Comparison of ENCODE assay signal across 8 cellular contexts in genomic region chr2:213020913-213021312, GRCh38.
DNase-seq lines count a peak whose midpoint lies in the region; ATAC-seq, FAIRE-seq and TF ChIP-seq lines count a peak whose summit lies in the region.
"Not testable (repeated sequence)": the region's sequence is repeated elsewhere in the genome, so short reads cannot be mapped to it uniquely, and the experiment has no call there.

No MANE protein-coding gene starts in this region.

- peak overlapping the region; percentile 65 to 93 (median 82) for H3K27ac Mint-ChIP-seq in CD4-positive, CD25-positive, alpha-beta regulatory T cell
- peak overlapping the region; percentile 84 for H3K27ac Mint-ChIP-seq in activated T-cell treated with anti-CD3 and anti-CD28 coated beads, Interleukin-2, amount 50 U/mL, for 72 hours
- peak overlapping the region; percentile 95 for H3K27ac Mint-ChIP-seq in stimulated activated effector memory CD8-positive, alpha-beta T cell treated with anti-CD3 and anti-CD28 coated beads, Interleukin-12 subunit alpha, Interleukin-12 subunit beta, amount 100 ng/mL, for 72 hours

- H3K4me2 ChIP-seq in GM12878 (ENCODE audit: control insufficient read depth, insufficient read depth), result peak overlapping the region; percentile 57

- not testable (repeated sequence) for H4K20me1 ChIP-seq in GM12878 (ENCODE audit: control insufficient read depth, insufficient read depth)

- H3K79me2 ChIP-seq in GM12878 (ENCODE audit: control insufficient read depth, insufficient read depth, low read length), result peaks cover 73% of the 10 kb centered on the region

- BruUV-seq in GM12878 (replicated peaks; lab: Mats Ljungman, UMichigan), result not testable (repeated sequence)

- H3K9ac ChIP-seq in GM12878 (ENCODE audit: control insufficient read depth, insufficient read depth, low read length), result peak overlapping the region; percentile 78

- H3K9me3 ChIP-seq in CD4-positive, CD25-positive, alpha-beta regulatory T cell (ENCODE audit: control insufficient read depth in 2 of 2, low read length in 2 of 2); GM12878 (replicated peaks; ENCODE audit: control insufficient read depth, insufficient read depth, low read length): not testable (repeated sequence)

- peaks cover 21% of the 10 kb centered on the region for H3K36me3 ChIP-seq in CD4-positive, CD25-positive, alpha-beta regulatory T cell (ENCODE audit: control insufficient read depth, insufficient read depth, low read length)
- not testable (repeated sequence) for H3K36me3 ChIP-seq in GM12878 (ENCODE audit: control insufficient read depth in 2 of 2, insufficient read depth in 2 of 2, low read length in 1 of 2)

- FAIRE-seq in GM12891 (lab: Jason Lieb, UNC); GM12878 (lab: Jason Lieb, UNC): not testable (repeated sequence)
- peak; percentile 89 for FAIRE-seq in islet of Langerhans (lab: Jason Lieb, UNC)

- not testable (repeated sequence) for H2AFZ ChIP-seq in GM12878 (ENCODE audit: control insufficient read depth, low read depth, low read length)

- H3K4me1 ChIP-seq in CD4-positive, CD25-positive, alpha-beta regulatory T cell (ENCODE audit: control insufficient read depth, insufficient read depth, low read length, poor library complexity, severe bottlenecking), result peaks cover 65% of the 10 kb centered on the region
- peaks cover 21% of the 10 kb centered on the region for H3K4me1 ChIP-seq in GM12878 (ENCODE audit: control insufficient read depth, insufficient read depth, low read length)

- CTCF ChIA-PET in GM12878 (lab: Yijun Ruan, JAX), result interaction anchor here (1.0 to 7.2 kb wide), 4 partner anchors 17 to 133 kb away, joined by 3 to 88 read pairs (median 21); partner anchors contain the start of gene IKZF2

- 0 out of 2 replicates have a peak, but pooled peaks have one; percentile 38 for TF ChIP-seq POLR2A in GM12891 (IDR thresholded peaks at IDR 0.05; ENCODE audit: low read depth, low read length)
- not testable (repeated sequence) for TF ChIP-seq POLR2A in GM12878 (IDR thresholded peaks at IDR 0.05; ENCODE audit: low read depth, low read length)

- TF ChIP-seq EP300 in GM12878 (IDR thresholded peaks at IDR 0.05; ENCODE audit: borderline replicate concordance in 1 of 2, control insufficient read depth in 1 of 2, low read depth in 2 of 2, low read length in 2 of 2), result not testable (repeated sequence)

- intact Hi-C loops in GM12878 (cut with micrococcal nuclease; ENCODE audit: unreplicated experiment), result loop anchor here (5.0 kb wide), 1 partner anchor 289 kb away; no protein-coding TSS in a partner anchor

- in situ Hi-C loops in GM12878 (cut with MboI), result loop anchor here (5.0 to 25.0 kb wide), 3 partner anchors 131 to 1716 kb away; partner anchors contain the start of gene IKZF2

- RAD21 ChIA-PET in GM12878 (lab: Charles Lee; ENCODE audit: unreplicated experiment), result interaction anchor here (0.7 to 15.4 kb wide), 11 partner anchors 17 to 222 kb away, joined by 3 to 386 read pairs (median 6); partner anchors contain the start of gene IKZF2

- not testable (repeated sequence) for TF ChIP-seq CTCF in GM12865 (IDR thresholded peaks at IDR 0.05; ENCODE audit: insufficient read depth, low read depth, low read length, missing control alignments); GM12878 (IDR thresholded peaks at IDR 0.05 in 2 of 3, conservative IDR thresholded peaks at IDR 0.05 in 1 of 3; ENCODE audit: control insufficient read depth in 2 of 3, extremely low read depth in 1 of 3, insufficient read depth in 1 of 3, low read depth in 3 of 3, low read length in 3 of 3)

- H3K4me1 Mint-ChIP-seq in CD4-positive, CD25-positive, alpha-beta regulatory T cell, result peaks cover 47 to 70% (median 58%) of the 10 kb centered on the region in 4 donors
- H3K4me1 Mint-ChIP-seq in activated T-cell treated with anti-CD3 and anti-CD28 coated beads, Interleukin-2, amount 50 U/mL, for 72 hours (ENCODE audit: low read depth), result peaks cover 41% of the 10 kb centered on the region
- peaks cover 33% of the 10 kb centered on the region for H3K4me1 Mint-ChIP-seq in stimulated activated effector memory CD8-positive, alpha-beta T cell treated with anti-CD3 and anti-CD28 coated beads, Interleukin-12 subunit alpha, Interleukin-12 subunit beta, amount 100 ng/mL, for 72 hours

- H3K27me3 ChIP-seq in CD4-positive, CD25-positive, alpha-beta regulatory T cell (ENCODE audit: control insufficient read depth, insufficient read depth, low read length); GM12878 (replicated peaks in 1 of 2; ENCODE audit: control insufficient read depth in 2 of 2, insufficient read depth in 2 of 2, low read length in 1 of 2): not testable (repeated sequence)

- TF ChIP-seq RAD21 in GM12878 (IDR thresholded peaks at IDR 0.05; ENCODE audit: insufficient read depth, low read depth, low read length), result not testable (repeated sequence)

- not testable (repeated sequence) for H3K27me3 Mint-ChIP-seq in CD4-positive, CD25-positive, alpha-beta regulatory T cell
- peaks cover 39% of the 10 kb centered on the region for H3K27me3 Mint-ChIP-seq in activated T-cell treated with anti-CD3 and anti-CD28 coated beads, Interleukin-2, amount 50 U/mL, for 72 hours (ENCODE audit: low read depth)

- not testable (repeated sequence) for DNase-seq in CD4-positive, CD25-positive, alpha-beta regulatory T cell; GM12865 (ENCODE audit: low read depth); GM12891 (ENCODE audit: insufficient read length, low spot score); activated T-cell treated with anti-CD3 and anti-CD28 coated beads, Interleukin-2, amount 50 U/mL, for 72 hours; GM12878 (ENCODE audit: low read depth, low spot score); stimulated activated effector memory CD8-positive, alpha-beta T cell treated with anti-CD3 and anti-CD28 coated beads, Interleukin-12 subunit alpha, Interleukin-12 subunit beta, amount 100 ng/mL, for 72 hours (ENCODE audit: low spot score in 2 of 2)

- H3K4me3 ChIP-seq in CD4-positive, CD25-positive, alpha-beta regulatory T cell (ENCODE audit: low read depth, low read length), result peak overlapping the region; percentile 79
- peak overlapping the region; percentile 100 for H3K4me3 ChIP-seq in GM08714 (ENCODE audit: low read length)
- peak overlapping the region; percentile 97 for H3K4me3 ChIP-seq in GM12865 (ENCODE audit: low read depth, low read length)
- H3K4me3 ChIP-seq in GM12878, result peak overlapping the region; percentile 76

- POLR2A ChIA-PET in GM12878 (lab: Charles Lee), result interaction anchor here (1.0 to 10.4 kb wide), 5 partner anchors 10 to 218 kb away, joined by 3 to 183 read pairs (median 4); partner anchors contain the start of gene IKZF2

- H3K4me3 Mint-ChIP-seq in CD4-positive, CD25-positive, alpha-beta regulatory T cell, result peak overlapping the region; percentile 36 to 66 (median 52)
- not testable (repeated sequence) for H3K4me3 Mint-ChIP-seq in activated T-cell treated with anti-CD3 and anti-CD28 coated beads, Interleukin-2, amount 50 U/mL, for 72 hours
- H3K4me3 Mint-ChIP-seq in stimulated activated effector memory CD8-positive, alpha-beta T cell treated with anti-CD3 and anti-CD28 coated beads, Interleukin-12 subunit alpha, Interleukin-12 subunit beta, amount 100 ng/mL, for 72 hours, result peak overlapping the region; percentile 44

- not testable (repeated sequence) for ATAC-seq in CD4-positive, CD25-positive, alpha-beta regulatory T cell (ENCODE audit: low read depth in 2 of 2); activated T-cell treated with anti-CD3 and anti-CD28 coated beads, Interleukin-2, amount 50 U/mL, for 72 hours (replicated peaks in 1 of 2); GM12878; stimulated activated effector memory CD8-positive, alpha-beta T cell treated with anti-CD3 and anti-CD28 coated beads, Interleukin-12 subunit alpha, Interleukin-12 subunit beta, amount 100 ng/mL, for 72 hours

- H3K9me3 Mint-ChIP-seq in CD4-positive, CD25-positive, alpha-beta regulatory T cell; activated T-cell treated with anti-CD3 and anti-CD28 coated beads, Interleukin-2, amount 50 U/mL, for 72 hours; stimulated activated effector memory CD8-positive, alpha-beta T cell treated with anti-CD3 and anti-CD28 coated beads, Interleukin-12 subunit alpha, Interleukin-12 subunit beta, amount 100 ng/mL, for 72 hours: not testable (repeated sequence)

- SMC1A ChIA-PET in GM12878 (lab: Charles Lee; ENCODE audit: uncharacterized antibody, unreplicated experiment), result interaction anchor here (0.8 to 21.1 kb wide), 5 partner anchors 14 to 219 kb away, joined by 3 to 430 read pairs (median 69); partner anchors contain the start of gene IKZF2

- peak overlapping the region; percentile 94 for H3K27ac ChIP-seq in CD4-positive, CD25-positive, alpha-beta regulatory T cell (ENCODE audit: insufficient read depth, low read length, poor library complexity, severe bottlenecking)
- peak overlapping the region; percentile 96 for H3K27ac ChIP-seq in GM12878 (ENCODE audit: control insufficient read depth, insufficient read depth)

- 6% methylated on average over 6 of the region's 6 CpGs for WGBS in GM12878 (ENCODE audit: insufficient coverage, insufficient replicate concordance, low lambda C conversion rate, missing lambda C conversion rate)

- peaks cover 44% of the 10 kb centered on the region for H3K36me3 Mint-ChIP-seq in CD4-positive, CD25-positive, alpha-beta regulatory T cell
- H3K36me3 Mint-ChIP-seq in activated T-cell treated with anti-CD3 and anti-CD28 coated beads, Interleukin-2, amount 50 U/mL, for 72 hours (ENCODE audit: insufficient read depth in 2 of 2), result not testable (repeated sequence)
- peaks cover 64% of the 10 kb centered on the region for H3K36me3 Mint-ChIP-seq in stimulated activated effector memory CD8-positive, alpha-beta T cell treated with anti-CD3 and anti-CD28 coated beads, Interleukin-12 subunit alpha, Interleukin-12 subunit beta, amount 100 ng/mL, for 72 hours

TF ChIP-seq in GM12891, 5 proteins besides CTCF, POLR2A, EP300 and RAD21:
- TF ChIP-seq POLR2AphosphoS5 (IDR thresholded peaks at IDR 0.05; ENCODE audit: low read depth, low read length), result peak; percentile 51; the same call in 1 of the 2 replicates

TF ChIP-seq in GM12878, 131 proteins besides CTCF, POLR2A, EP300 and RAD21 (continues in another document):
- peak; percentile 42; the same call in 1 of the 2 replicates for TF ChIP-seq LARP7 (IDR thresholded peaks at IDR 0.05)
